9 cellular contexts compared by ENCODE assay signal in the genomic region with DNA sequence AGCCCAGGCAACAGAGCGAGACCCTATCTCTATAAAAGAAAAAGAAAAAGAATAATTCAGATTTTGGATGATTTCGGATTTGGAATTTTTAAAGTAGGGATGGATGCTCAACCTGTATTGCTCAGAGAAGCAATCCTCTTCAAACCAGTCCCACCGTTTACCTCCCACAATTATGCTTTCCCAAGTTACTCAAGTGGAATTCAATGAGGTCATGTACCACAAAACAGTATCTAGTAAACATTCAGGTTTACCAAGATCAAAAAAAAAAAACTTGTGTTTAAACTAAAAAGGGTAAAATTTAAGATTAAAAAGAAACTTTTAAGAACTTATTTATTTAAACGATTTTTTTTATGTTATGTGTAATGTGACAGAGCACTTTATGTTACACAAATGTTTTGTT. TPM values are rescaled to one million over a fixed set of nuclear protein-coding genes. Genes with fewer than 3 reads are reported as not detected.
DNase-seq lines count a peak whose midpoint lies in the region; ATAC-seq and TF ChIP-seq lines count a peak whose summit lies in the region.
"Had no signal": no experiment of that assay in that cellular context is flagged by ENCODE, and none has a peak within 500 bp of the region (broad histone marks: within the 10 kb centered on the region; RNA-seq: fewer than 3 reads in every experiment).

No MANE protein-coding gene starts in this region.

- H3K4me3 ChIP-seq in HAP-1 = peak overlapping the region; percentile 92
- H3K4me3 ChIP-seq in astrocyte of the spinal cord (ENCODE audit: low read depth, low read length) = peak overlapping the region; percentile 9
- H3K4me3 ChIP-seq in mesodermal cell (ENCODE audit: extremely low read depth, insufficient read depth, low read length, poor library complexity, severe bottlenecking) = peak overlapping the region; percentile 11

- H3K9me3 ChIP-seq in HAP-1 (no peaks in the 10 kb centered on the region), mesodermal cell (ENCODE audit: control insufficient read depth, low read length) (no peaks in the 10 kb centered on the region)

- in situ Hi-C loops in HAP-1 (cut with MboI; ENCODE audit: low sequenced_read_pairs) (no loop called here), astrocyte of the spinal cord (cut with HindIII; ENCODE audit: low sequenced_read_pairs) (no loop called here)

- no CpG with 5 or more reads among the region's 4 CpGs for whole genome bisulfite sequencing in mesodermal cell (ENCODE audit: insufficient coverage in 2 of 2), 2 experiments

- H3K4me1 ChIP-seq in HAP-1 (peaks cover 6% of the 10 kb centered on the region; the same call in 1 of the 2 replicates), mesodermal cell (ENCODE audit: control insufficient read depth, insufficient read depth, low read length, poor library complexity, severe bottlenecking) (peaks cover 9% of the 10 kb centered on the region)

- DNase-seq in AG20443 (ENCODE audit: low spot score) (peak; percentile 14), HAP-1 (ENCODE audit: low spot score in 2 of 2) (no peak), astrocyte of the spinal cord (ENCODE audit: low read depth, low spot score) (peak; percentile 43), NCI-H2081 treated with DMSO at 0.1 percent for 48 hours (lab: John Stamatoyannopoulos, UW) (no peak), D341Med (ENCODE audit: low spot score) (no peak), HuH-7 (ENCODE audit: low spot score) (no peak)
- DNase-seq: NCI-H748 treated with DMSO at 0.1 percent for 48 hours had no signal

- no peak overlapping the region for H3K27ac ChIP-seq in mesodermal cell (ENCODE audit: low read depth, low read length, severe bottlenecking)

- peaks cover 31% of the 10 kb centered on the region for H3K36me3 ChIP-seq in HAP-1 (replicated peaks)
- H3K36me3 ChIP-seq in mesodermal cell (ENCODE audit: control insufficient read depth, insufficient read depth, low read length) = peaks cover 45% of the 10 kb centered on the region

- H3K27me3 ChIP-seq in HAP-1 (ENCODE audit: low read depth) = no peaks in the 10 kb centered on the region

- ATAC-seq in HG03175 (IDR thresholded peaks at IDR 0.05; ENCODE audit: unreplicated experiment) = no peak

- no peak for TF ChIP-seq CTCF in astrocyte of the spinal cord (IDR thresholded peaks at IDR 0.05; ENCODE audit: low read depth, low read length)

RNA-seq across cellular contexts. Expression of a gene that starts 2.5 kb away (rescaled TPM):
- polyA plus RNA-seq in mesodermal cell (2013, experiment 1 of 2) = 38.0 TPM
- 30.3 TPM for polyA plus RNA-seq in mesodermal cell (2013, experiment 2 of 2)

RNA-seq across cellular contexts. Expression of a gene that starts 14.8 kb away (rescaled TPM):
- 23.1 TPM for polyA plus RNA-seq in mesodermal cell (2013, experiment 1 of 2)
- polyA plus RNA-seq in mesodermal cell (2013, experiment 2 of 2) = 20.9 TPM

Comparison
In these comparisons a context has a peak if more than half of its experiments do, and no peak if none do; other contexts are left out.
1. DNase-seq: peak in AG20443 (single experiment) and astrocyte of the spinal cord (single experiment); none in HAP-1 (0 of 2), NCI-H2081 treated with DMSO at 0.1 percent for 48 hours (single experiment), D341Med (single experiment) and HuH-7 (single experiment).
2. H3K4me3 ChIP-seq: peak in every context shown above with its lines; median percentile 92 in HAP-1; 11 in mesodermal cell; 9 in astrocyte of the spinal cord.